ENCODE assay signal across 11 cellular contexts in the genomic region with DNA sequence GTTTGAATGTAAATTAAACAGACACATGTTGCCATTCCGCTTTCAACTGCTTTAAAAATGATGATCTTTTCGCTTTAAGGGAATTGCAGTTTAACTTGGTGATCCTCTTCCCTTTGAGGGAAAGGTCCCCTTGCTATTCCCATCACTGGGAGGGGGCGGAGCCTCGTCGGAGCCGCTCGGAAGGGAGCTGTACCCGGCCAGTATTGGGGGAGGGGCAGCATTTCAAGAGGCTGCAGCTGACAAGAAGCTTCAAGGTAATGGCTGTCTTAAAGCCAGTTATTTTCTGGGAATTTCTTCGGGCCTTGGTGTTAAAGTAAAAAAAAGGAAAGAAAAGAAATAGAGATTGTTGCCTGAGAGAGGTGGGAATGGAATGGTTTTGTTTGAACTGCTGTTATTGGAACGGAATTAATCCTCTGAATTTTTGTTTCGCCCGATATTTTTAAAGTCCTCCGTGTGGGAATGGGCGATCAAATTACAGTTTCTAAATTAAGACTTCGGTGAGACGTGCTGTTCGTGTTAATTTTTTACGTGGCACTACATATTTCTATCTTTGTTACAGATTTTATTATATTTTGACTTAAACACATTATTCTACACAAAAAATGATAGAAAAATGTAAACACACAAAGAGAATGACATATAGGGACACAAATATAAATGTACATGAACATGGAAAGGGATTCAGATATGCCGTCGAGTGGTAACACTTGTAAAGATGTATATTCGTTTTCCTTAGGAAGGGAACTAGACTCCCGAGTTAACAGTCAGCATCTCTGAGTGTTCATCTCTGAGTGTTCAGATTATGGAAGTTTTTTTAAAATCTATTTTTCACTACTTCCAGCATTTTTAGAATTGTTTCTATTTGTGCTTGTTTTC. TPM values are rescaled to one million over a fixed set of nuclear protein-coding genes. Genes with fewer than 3 reads are reported as not detected.
A peak's percentile ranks its signal among the peaks of the same experiment; 100 is the strongest.
DNase-seq lines count a peak whose midpoint lies in the region; ATAC-seq, FAIRE-seq and TF ChIP-seq lines count a peak whose summit lies in the region.
"Had no signal": no experiment of that assay in that cellular context is flagged by ENCODE, and none has a peak within 500 bp of the region (broad histone marks: within the 10 kb centered on the region; RNA-seq: fewer than 3 reads in every experiment).

No MANE protein-coding gene starts in this region.

- POLR2A ChIA-PET in HEK293 (lab: Yijun Ruan, JAX): no interaction called here
- POLR2A ChIA-PET in activated CD4-positive, alpha-beta T cell treated with anti-CD3 and anti-CD28 coated beads for 36 hours (lab: Charles Lee): no interaction called here

- H3K9me3 Mint-ChIP-seq in progenitor cell of endocrine pancreas (ENCODE audit: low read depth) (peaks cover 37% of the 10 kb centered on the region), natural killer cell (peaks cover 0 to 8% of the 10 kb centered on the region in 2 donors)
- no peaks in the 10 kb centered on the region for H3K9me3 Mint-ChIP-seq in activated CD4-positive, alpha-beta T cell treated with anti-CD3 and anti-CD28 coated beads for 36 hours (ENCODE audit: low read depth)

- H3K4me3 ChIP-seq in HEK293 (ENCODE audit: low read depth, low read length) (peak overlapping the region; percentile 28), hepatocyte (peak overlapping the region; percentile 11)
- H3K4me3 ChIP-seq: esophagus squamous epithelium had no signal

- no peaks in the 10 kb centered on the region for H3K27me3 Mint-ChIP-seq in progenitor cell of endocrine pancreas
- no peaks in the 10 kb centered on the region for H3K27me3 Mint-ChIP-seq in activated CD4-positive, alpha-beta T cell treated with anti-CD3 and anti-CD28 coated beads for 36 hours
- peaks cover 0 to 17% of the 10 kb centered on the region in 2 donors for H3K27me3 Mint-ChIP-seq in natural killer cell (ENCODE audit: low read depth in 2 of 2)

- H3K36me3 ChIP-seq in HEK293 (ENCODE audit: control insufficient read depth in 2 of 2, insufficient read depth in 1 of 2, low read length in 2 of 2) (no peaks in the 10 kb centered on the region), hepatocyte (replicated peaks; ENCODE audit: insufficient read depth, low read depth) (no peaks in the 10 kb centered on the region)
- H3K36me3 ChIP-seq: esophagus squamous epithelium had no signal

- H4K20me1 ChIP-seq in hepatocyte (ENCODE audit: insufficient read depth, poor library complexity, severe bottlenecking): no peaks in the 10 kb centered on the region

- TF ChIP-seq CTCF in HEK293 (tag by site-specific recombination; IDR thresholded peaks at IDR 0.05) (no peak), hepatocyte (IDR thresholded peaks at IDR 0.05; ENCODE audit: poor library complexity) (no peak), progenitor cell of endocrine pancreas (IDR thresholded peaks at IDR 0.05; ENCODE audit: unreplicated experiment) (no peak), natural killer cell (IDR thresholded peaks at IDR 0.05) (no peak), D721Med (IDR thresholded peaks at IDR 0.05; ENCODE audit: insufficient read depth, missing control alignments) (no peak)

- no peaks in the 10 kb centered on the region for H3K9me3 ChIP-seq in HEK293 (ENCODE audit: control insufficient read depth, insufficient read depth, low read depth, low read length)
- H3K9me3 ChIP-seq in hepatocyte (ENCODE audit: low read depth): no peaks in the 10 kb centered on the region
- H3K9me3 ChIP-seq: esophagus squamous epithelium had no signal

- no peaks in the 10 kb centered on the region for H3K4me1 Mint-ChIP-seq in progenitor cell of endocrine pancreas (ENCODE audit: low read depth)
- H3K4me1 Mint-ChIP-seq in activated CD4-positive, alpha-beta T cell treated with anti-CD3 and anti-CD28 coated beads for 36 hours: no peaks in the 10 kb centered on the region
- no peaks in the 10 kb centered on the region for H3K4me1 Mint-ChIP-seq in natural killer cell

- H3K27me3 ChIP-seq in hepatocyte: no peaks in the 10 kb centered on the region
- H3K27me3 ChIP-seq: esophagus squamous epithelium had no signal

- DNase-seq in anterior cingulate cortex (lab: John Stamatoyannopoulos, UW) (peak in 51 of 58 donors; percentile 0 to 64 (median 22)), hepatocyte (ENCODE audit: low spot score) (peak; percentile 67), progenitor cell of endocrine pancreas (ENCODE audit: low spot score, unreplicated experiment) (no peak), natural killer cell (no peak), D721Med (ENCODE audit: insufficient read length, low spot score) (no peak)
- no peak for DNase-seq in activated CD4-positive, alpha-beta T cell treated with anti-CD3 and anti-CD28 coated beads for 36 hours
- DNase-seq: esophagus squamous epithelium, IMR-90 had no signal

- no peak for FAIRE-seq in D721Med (lab: Jason Lieb, UNC)

- peak overlapping the region; percentile 44 for H3K4me3 Mint-ChIP-seq in progenitor cell of endocrine pancreas (ENCODE audit: low read depth)
- no peak overlapping the region for H3K4me3 Mint-ChIP-seq in activated CD4-positive, alpha-beta T cell treated with anti-CD3 and anti-CD28 coated beads for 36 hours
- no peak overlapping the region for H3K4me3 Mint-ChIP-seq in natural killer cell

- H3K27ac Mint-ChIP-seq in progenitor cell of endocrine pancreas (no peak overlapping the region), natural killer cell (no peak overlapping the region)
- H3K27ac Mint-ChIP-seq in activated CD4-positive, alpha-beta T cell treated with anti-CD3 and anti-CD28 coated beads for 36 hours: no peak overlapping the region

- H3K36me3 Mint-ChIP-seq in progenitor cell of endocrine pancreas (ENCODE audit: insufficient read depth) (peaks cover 2% of the 10 kb centered on the region), natural killer cell (no peaks in the 10 kb centered on the region)
- H3K36me3 Mint-ChIP-seq in activated CD4-positive, alpha-beta T cell treated with anti-CD3 and anti-CD28 coated beads for 36 hours (ENCODE audit: low read depth): no peaks in the 10 kb centered on the region

- H3K4me2 ChIP-seq in hepatocyte: peak overlapping the region; percentile 61

- ATAC-seq in activated CD4-positive, alpha-beta T cell treated with anti-CD3 and anti-CD28 coated beads for 36 hours: no peak
- ATAC-seq in natural killer cell: no peak
- ATAC-seq in GM18519 (IDR thresholded peaks at IDR 0.05; ENCODE audit: low FRiP score, unreplicated experiment): no peak
- ATAC-seq: SK-N-SH treated with all-trans-retinoic acid at 6 μM for 48 hours had no signal

- CTCF ChIA-PET in HEK293 (lab: Yijun Ruan, JAX): no interaction called here
- CTCF ChIA-PET in activated CD4-positive, alpha-beta T cell treated with anti-CD3 and anti-CD28 coated beads for 36 hours (lab: Charles Lee): no interaction called here

- no peaks in the 10 kb centered on the region for H3K9me2 ChIP-seq in hepatocyte (replicated peaks; ENCODE audit: insufficient read depth)

- H3K27ac ChIP-seq in HEK293 (ENCODE audit: extremely low read depth, low read depth, low read length) (no peak overlapping the region), hepatocyte (peak overlapping the region; percentile 7)
- H3K27ac ChIP-seq: esophagus squamous epithelium had no signal

- intact Hi-C loops in activated CD4-positive, alpha-beta T cell treated with anti-CD3 and anti-CD28 coated beads for 36 hours (cut with DNase I, micrococcal nuclease): no loop called here
- intact Hi-C loops in natural killer cell (cut with micrococcal nuclease): no loop called here

- H3K4me1 ChIP-seq in HEK293 (ENCODE audit: control insufficient read depth, insufficient read depth, low read length) (no peaks in the 10 kb centered on the region), hepatocyte (ENCODE audit: insufficient read depth) (no peaks in the 10 kb centered on the region)
- H3K4me1 ChIP-seq: esophagus squamous epithelium had no signal

- H2AFZ ChIP-seq in hepatocyte: peak overlapping the region; percentile 26

- WGBS in hepatocyte (ENCODE audit: low lambda C conversion rate, missing lambda C conversion rate): 47% methylated on average over 22 of the region's 22 CpGs

- H3K79me2 ChIP-seq in hepatocyte: no peaks in the 10 kb centered on the region

TF ChIP-seq in HEK293, 187 proteins besides CTCF, POLR2A, EP300 and RAD21:
- TF ChIP-seq, protein P1, sequence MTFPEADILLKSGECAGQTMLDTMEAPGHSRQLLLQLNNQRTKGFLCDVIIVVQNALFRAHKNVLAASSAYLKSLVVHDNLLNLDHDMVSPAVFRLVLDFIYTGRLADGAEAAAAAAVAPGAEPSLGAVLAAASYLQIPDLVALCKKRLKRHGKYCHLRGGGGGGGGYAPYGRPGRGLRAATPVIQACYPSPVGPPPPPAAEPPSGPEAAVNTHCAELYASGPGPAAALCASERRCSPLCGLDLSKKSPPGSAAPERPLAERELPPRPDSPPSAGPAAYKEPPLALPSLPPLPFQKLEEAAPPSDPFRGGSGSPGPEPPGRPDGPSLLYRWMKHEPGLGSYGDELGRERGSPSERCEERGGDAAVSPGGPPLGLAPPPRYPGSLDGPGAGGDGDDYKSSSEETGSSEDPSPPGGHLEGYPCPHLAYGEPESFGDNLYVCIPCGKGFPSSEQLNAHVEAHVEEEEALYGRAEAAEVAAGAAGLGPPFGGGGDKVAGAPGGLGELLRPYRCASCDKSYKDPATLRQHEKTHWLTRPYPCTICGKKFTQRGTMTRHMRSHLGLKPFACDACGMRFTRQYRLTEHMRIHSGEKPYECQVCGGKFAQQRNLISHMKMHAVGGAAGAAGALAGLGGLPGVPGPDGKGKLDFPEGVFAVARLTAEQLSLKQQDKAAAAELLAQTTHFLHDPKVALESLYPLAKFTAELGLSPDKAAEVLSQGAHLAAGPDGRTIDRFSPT (tag by site-specific recombination; IDR thresholded peaks at IDR 0.05): no peak
- TF ChIP-seq GLIS2 (tag by site-specific recombination; IDR thresholded peaks at IDR 0.05): no peak
- no peak for TF ChIP-seq MYNN (tag by site-specific recombination; IDR thresholded peaks at IDR 0.05; ENCODE audit: borderline replicate concordance)
- TF ChIP-seq, protein P2, sequence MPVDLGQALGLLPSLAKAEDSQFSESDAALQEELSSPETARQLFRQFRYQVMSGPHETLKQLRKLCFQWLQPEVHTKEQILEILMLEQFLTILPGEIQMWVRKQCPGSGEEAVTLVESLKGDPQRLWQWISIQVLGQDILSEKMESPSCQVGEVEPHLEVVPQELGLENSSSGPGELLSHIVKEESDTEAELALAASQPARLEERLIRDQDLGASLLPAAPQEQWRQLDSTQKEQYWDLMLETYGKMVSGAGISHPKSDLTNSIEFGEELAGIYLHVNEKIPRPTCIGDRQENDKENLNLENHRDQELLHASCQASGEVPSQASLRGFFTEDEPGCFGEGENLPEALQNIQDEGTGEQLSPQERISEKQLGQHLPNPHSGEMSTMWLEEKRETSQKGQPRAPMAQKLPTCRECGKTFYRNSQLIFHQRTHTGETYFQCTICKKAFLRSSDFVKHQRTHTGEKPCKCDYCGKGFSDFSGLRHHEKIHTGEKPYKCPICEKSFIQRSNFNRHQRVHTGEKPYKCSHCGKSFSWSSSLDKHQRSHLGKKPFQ (tag by site-specific recombination; IDR thresholded peaks at IDR 0.05): no peak
- TF ChIP-seq ZNF433 (tag by site-specific recombination; IDR thresholded peaks at IDR 0.05; ENCODE audit: low read depth): no peak

RNA-seq across cellular contexts. Expression of a gene that starts 9.2 kb away (rescaled TPM):
- total RNA-seq in hepatocyte: 32.2 and 34.9 TPM in 2 replicates
- 14.3 and 15.3 TPM in 2 replicates for polyA plus RNA-seq in hepatocyte
- total RNA-seq in progenitor cell of endocrine pancreas: 1.4 and 1.7 TPM in 2 replicates
- not detected for total RNA-seq in activated CD4-positive, alpha-beta T cell treated with anti-CD3 and anti-CD28 coated beads for 36 hours
- not detected for total RNA-seq in natural killer cell
- total RNA-seq: esophagus squamous epithelium, IMR-90 had no signal
- polyA plus RNA-seq: IMR-90 had no signal

Comparison
In these comparisons a context has a peak if more than half of its experiments do, and no peak if none do; other contexts are left out.
1. DNase-seq: peak in anterior cingulate cortex (51 of 58) and hepatocyte (single experiment); none in progenitor cell of endocrine pancreas (single experiment), activated CD4-positive, alpha-beta T cell treated with anti-CD3 and anti-CD28 coated beads for 36 hours (single experiment), natural killer cell (single experiment) and D721Med (single experiment).
2. RNA of a gene that starts 9.2 kb away (total RNA-seq): 32.2 to 34.9 TPM in hepatocyte; 1.4 to 1.7 TPM in progenitor cell of endocrine pancreas, not detected in activated CD4-positive, alpha-beta T cell treated with anti-CD3 and anti-CD28 coated beads for 36 hours and not detected in natural killer cell; every median in the first group is over 10 times any median in the second.